8 cellular contexts compared by ENCODE assay signal in genomic region chr4:121950212-121950679, GRCh38.
DNase-seq lines count a peak whose midpoint lies in the region; ATAC-seq and TF ChIP-seq lines count a peak whose summit lies in the region.

No MANE protein-coding gene starts in this region.

- H3K4me1 Mint-ChIP-seq in nephron, result peaks cover 9% of the 10 kb centered on the region

- DNase-seq in ACHN, result peak; percentile 59
- DNase-seq in NOMO-1 treated with dmso at 0.1 percent for 144 hours (lab: John Stamatoyannopoulos, UW; ENCODE audit: unreplicated experiment), result peak; percentile 6
- DNase-seq in activated T-cell treated with anti-CD3 and anti-CD28 coated beads, Interleukin-2, amount 50 U/mL, for 48 hours, result peak; percentile 90 to 93
- peak; percentile 44 for DNase-seq in fibroblast of the conjunctiva (ENCODE audit: low read depth)
- peak; percentile 81 for DNase-seq in stimulated activated naive CD4-positive, alpha-beta T cell treated with Interleukin-2 at 50 U/mL for 16 hours (lab: John Stamatoyannopoulos, UW)

- ATAC-seq in GM18517 (IDR thresholded peaks at IDR 0.05; ENCODE audit: unreplicated experiment), result peak; percentile 80
- ATAC-seq in HG03060 (IDR thresholded peaks at IDR 0.05; ENCODE audit: low read depth, unreplicated experiment), result peak; percentile 74

- H3K4me3 Mint-ChIP-seq in nephron, result peak overlapping the region; percentile 81 to 90 (median 87)

- peaks cover 51% of the 10 kb centered on the region for H3K27me3 Mint-ChIP-seq in nephron (ENCODE audit: low read depth)

- H3K9me3 Mint-ChIP-seq in nephron, result no peaks in the 10 kb centered on the region

- in situ Hi-C loops in ACHN (cut with HindIII; ENCODE audit: low pct_ligation_motif_present, low pct_unique_long_range_greater_than_20kb, low sequenced_read_pairs), result no loop called here

- H3K36me3 Mint-ChIP-seq in nephron (ENCODE audit: low read depth), result no peaks in the 10 kb centered on the region

- H3K27ac Mint-ChIP-seq in nephron, result peak overlapping the region in 1 of 3 experiments; percentile 67

- peak; percentile 79 to 87 (median 85) for TF ChIP-seq CTCF in nephron (IDR thresholded peaks at IDR 0.05; ENCODE audit: unreplicated experiment in 3 of 3)

Comparison
In these comparisons a context has a peak if more than half of its experiments do, and no peak if none do; other contexts are left out.
1. Peak in every context shown above with its lines: DNase-seq and ATAC-seq.
2. DNase-seq: peak in every context shown above with its lines; median percentile 92 in activated T-cell treated with anti-CD3 and anti-CD28 coated beads, Interleukin-2, amount 50 U/mL, for 48 hours; 81 in stimulated activated naive CD4-positive, alpha-beta T cell treated with Interleukin-2 at 50 U/mL for 16 hours; 59 in ACHN; 44 in fibroblast of the conjunctiva; 6 in NOMO-1 treated with dmso at 0.1 percent for 144 hours.